Comparison of ENCODE assay signal across 19 cellular contexts in the genomic region with DNA sequence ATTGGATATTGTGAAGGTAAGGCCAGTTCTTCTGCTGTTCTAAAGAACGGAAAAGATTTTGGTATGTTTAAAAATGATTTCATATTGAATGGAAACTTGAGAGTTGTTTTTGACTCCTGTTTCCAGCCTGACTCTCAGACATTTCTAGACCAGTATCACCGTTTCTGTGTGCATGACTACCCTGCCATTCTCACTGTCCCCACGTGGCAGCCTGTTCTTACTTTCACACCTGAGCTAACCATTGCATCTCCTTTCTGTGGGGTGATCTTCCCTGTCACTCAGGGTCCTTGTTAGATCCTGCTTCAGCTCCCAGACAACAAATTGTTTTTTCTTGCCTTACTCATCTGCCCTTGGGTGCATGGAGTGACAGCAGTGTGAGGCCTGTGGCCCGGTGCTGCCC.
"Had no signal": no experiment of that assay in that cellular context is flagged by ENCODE, and none has a peak within 500 bp of the region (broad histone marks: within the 10 kb centered on the region; RNA-seq: fewer than 3 reads in every experiment).

No MANE protein-coding gene starts in this region.

- H3K4me3 ChIP-seq: ascending aorta, breast epithelium, SK-N-MC, stomach, testis, upper lobe of right lung had no signal

- H3K4me1 ChIP-seq: ascending aorta, breast epithelium, testis, upper lobe of right lung had no signal

- H3K27me3 ChIP-seq: ascending aorta, breast epithelium, stomach, testis, upper lobe of right lung had no signal

- H3K9me3 Mint-ChIP-seq: dendritic cell treated with granulocyte-macrophage colony-stimulating factor and Interleukin-4, amounts not matched to agents 40 ng/mL and 50 ng/mL, for 4 days; natural killer cell; T-cell had no signal

- ATAC-seq: natural killer cell, T-cell, upper lobe of right lung had no signal

- H3K4me3 Mint-ChIP-seq: dendritic cell treated with granulocyte-macrophage colony-stimulating factor and Interleukin-4, amounts not matched to agents 40 ng/mL and 50 ng/mL, for 4 days; natural killer cell; T-cell had no signal

- DNase-seq: activated CD4-positive, CD25-positive, alpha-beta regulatory T cell treated with anti-CD3 and anti-CD28 coated beads, Interleukin-2, amount 50 U/mL, for 72 hours; activated CD8-positive, alpha-beta memory T cell treated with anti-CD3 and anti-CD28 coated beads for 24 hours; activated effector memory CD4-positive, alpha-beta T cell treated with anti-CD3 and anti-CD28 coated beads, Interleukin-2, amount 50 U/mL, for 16 hours; head of caudate nucleus; kidney glomerular epithelial cell; mesendoderm; natural killer cell; posterior cingulate gyrus; retina; stimulated activated CD4-positive, alpha-beta T cell treated with anti-CD3 and anti-CD28 coated beads, Interleukin-4, amount 100 ng/mL, for 4 hours; stimulated activated CD8-positive, alpha-beta memory T cell treated with anti-CD3 and anti-CD28 coated beads, Interleukin-4, amount 100 ng/mL, for 48 hours; stomach; T-cell; testis; upper lobe of right lung had no signal

- H3K27ac ChIP-seq: ascending aorta, breast epithelium, SK-N-MC, stomach, testis, upper lobe of right lung had no signal

- H3K9me3 ChIP-seq: ascending aorta, breast epithelium, stomach, testis, upper lobe of right lung had no signal

- H3K27ac Mint-ChIP-seq: dendritic cell treated with granulocyte-macrophage colony-stimulating factor and Interleukin-4, amounts not matched to agents 40 ng/mL and 50 ng/mL, for 4 days; natural killer cell had no signal

- H3K27me3 Mint-ChIP-seq: dendritic cell treated with granulocyte-macrophage colony-stimulating factor and Interleukin-4, amounts not matched to agents 40 ng/mL and 50 ng/mL, for 4 days; T-cell had no signal

- H3K36me3 ChIP-seq: breast epithelium had no signal
